ENCODE assay signal across 1 cellular context in the genomic region with DNA sequence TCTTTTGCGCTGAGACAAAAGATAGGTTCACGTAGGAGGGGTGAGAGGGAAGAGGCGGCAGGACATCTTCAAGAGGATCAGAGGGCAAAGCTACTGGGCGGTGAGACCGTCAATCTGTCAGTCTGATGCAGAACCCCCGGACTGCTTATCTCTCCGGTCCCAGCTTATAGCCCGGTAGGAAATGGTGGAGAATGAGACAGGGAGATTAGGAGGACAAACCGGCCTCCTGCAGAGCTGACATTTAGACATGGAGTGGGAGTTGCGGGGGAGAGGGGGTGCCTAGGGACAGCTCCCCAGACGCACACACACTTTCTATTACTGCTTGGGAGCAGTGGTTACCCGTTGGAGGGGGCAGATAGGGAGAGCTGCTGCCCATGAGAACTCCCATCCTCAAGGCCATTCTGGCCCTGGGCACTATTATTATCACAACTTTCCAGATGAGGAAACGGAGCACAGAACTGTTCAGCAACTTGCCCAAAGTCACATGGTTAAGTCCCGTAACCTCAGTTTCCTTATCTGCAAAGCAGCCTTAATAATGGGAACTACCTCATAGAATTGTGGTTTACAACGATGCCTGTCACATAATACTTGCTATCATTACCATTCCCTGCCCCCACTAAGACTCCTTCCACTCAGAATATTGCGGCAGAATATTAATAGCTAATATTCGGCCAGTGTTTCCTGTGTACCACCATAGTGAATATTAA.
TF ChIP-seq lines count a peak whose summit lies in the region.

No MANE protein-coding gene starts in this region.

TF ChIP-seq in HepG2, 621 proteins besides CTCF, POLR2A, EP300 and RAD21:
- TF ChIP-seq ZMAT3 (CRISPR knock-in tag; conservative IDR thresholded peaks at IDR 0.05) (0 out of 2 replicates have a peak, but pooled peaks have one; percentile 28), ZNF772 (CRISPR knock-in tag; IDR thresholded peaks at IDR 0.05) (0 out of 2 replicates have a peak, but pooled peaks have one; percentile 11), TCF12 (IDR thresholded peaks at IDR 0.05) (no peak), TCF12 (CRISPR knock-in tag; IDR thresholded peaks at IDR 0.05) (0 out of 2 replicates have a peak, but pooled peaks have one; percentile 26), ZNF354B (CRISPR knock-in tag; IDR thresholded peaks at IDR 0.05) (no peak)
- TF ChIP-seq, protein P1, sequence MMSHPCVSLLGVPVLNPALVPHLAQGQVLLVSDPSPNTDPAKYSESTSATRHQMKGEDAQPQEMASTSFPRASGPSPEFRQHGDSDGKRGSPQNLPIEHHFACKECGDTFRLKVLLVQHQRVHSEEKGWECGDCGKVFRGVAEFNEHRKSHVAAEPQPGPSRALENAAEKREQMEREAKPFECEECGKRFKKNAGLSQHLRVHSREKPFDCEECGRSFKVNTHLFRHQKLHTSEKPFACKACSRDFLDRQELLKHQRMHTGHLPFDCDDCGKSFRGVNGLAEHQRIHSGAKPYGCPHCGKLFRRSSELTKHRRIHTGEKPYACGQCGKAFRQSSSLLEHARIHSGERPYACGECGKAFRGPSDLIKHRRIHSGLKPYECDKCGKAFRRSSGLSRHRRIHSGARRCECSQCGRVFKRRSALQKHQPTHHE (CRISPR knock-in tag; IDR thresholded peaks at IDR 0.05; ENCODE audit: borderline replicate concordance), result 0 out of 2 replicates have a peak, but pooled peaks have one; percentile 30
